21 cellular contexts compared by ENCODE assay signal in genomic region chr17:57515662-57516211, GRCh38.
A peak's percentile ranks its signal among the peaks of the same experiment; 100 is the strongest.
DNase-seq lines count a peak whose midpoint lies in the region; ATAC-seq and TF ChIP-seq lines count a peak whose summit lies in the region.
"Had no signal": no experiment of that assay in that cellular context is flagged by ENCODE, and none has a peak within 500 bp of the region (broad histone marks: within the 10 kb centered on the region; RNA-seq: fewer than 3 reads in every experiment).

No MANE protein-coding gene starts in this region.

- H3K9me3 Mint-ChIP-seq in HFFc6 (no peaks in the 10 kb centered on the region), glutamatergic neuron (ENCODE audit: unreplicated experiment) (peaks cover 27% of the 10 kb centered on the region)
- H3K9me3 Mint-ChIP-seq: stimulated activated memory B cell treated with anti-CD40 and anti-IgM and Interleukin-4, amounts not matched to agents 10 μg/mL and 1 μg/mL and 100 μg/mL, for 72 hours; T-cell had no signal

- DNase-seq in HFFc6, result no peak
- no peak for DNase-seq in glutamatergic neuron
- DNase-seq in OCI-M2 (lab: John Stamatoyannopoulos, UW; ENCODE audit: unreplicated experiment), result no peak
- DNase-seq in activated T-cell treated with anti-CD3 and anti-CD28 coated beads, Interleukin-2, amount 50 U/mL, for 1 hour, result no peak
- DNase-seq: activated CD4-positive, alpha-beta T cell treated with anti-CD3 and anti-CD28 coated beads for 48 hours; activated gamma-delta T cell treated with Interleukin-2 at 50 U/mL for 16 hours; central memory CD4-positive, alpha-beta T cell; effector CD4-positive, alpha-beta T cell; esophagus squamous epithelium; head of caudate nucleus; MG63; NCI-H146; NCI-H345; T-cell; testis had no signal

- H3K4me1 Mint-ChIP-seq in HFFc6 (ENCODE audit: low read depth) (peaks cover 57% of the 10 kb centered on the region), glutamatergic neuron (ENCODE audit: low read depth, unreplicated experiment) (peaks cover 71% of the 10 kb centered on the region)
- H3K4me1 Mint-ChIP-seq: stimulated activated memory B cell treated with anti-CD40 and anti-IgM and Interleukin-4, amounts not matched to agents 10 μg/mL and 1 μg/mL and 100 μg/mL, for 72 hours had no signal

- no peak overlapping the region for H3K27ac Mint-ChIP-seq in HFFc6
- H3K27ac Mint-ChIP-seq in glutamatergic neuron (ENCODE audit: unreplicated experiment), result peak overlapping the region; percentile 99
- H3K27ac Mint-ChIP-seq: stimulated activated memory B cell treated with anti-CD40 and anti-IgM and Interleukin-4, amounts not matched to agents 10 μg/mL and 1 μg/mL and 100 μg/mL, for 72 hours; T-cell had no signal

- H3K4me3 ChIP-seq in BLaER1, result no peak overlapping the region
- H3K4me3 ChIP-seq: esophagus squamous epithelium, MG63, testis had no signal

- H3K4me2 ChIP-seq in BLaER1, result peak overlapping the region; percentile 81

- no peaks in the 10 kb centered on the region for H3K36me3 Mint-ChIP-seq in HFFc6 (ENCODE audit: low read depth)
- no peaks in the 10 kb centered on the region for H3K36me3 Mint-ChIP-seq in glutamatergic neuron (ENCODE audit: unreplicated experiment)

- H3K27me3 ChIP-seq in BLaER1, result no peaks in the 10 kb centered on the region
- H3K27me3 ChIP-seq: esophagus squamous epithelium, MG63, neutrophil, testis had no signal

- H3K4me3 Mint-ChIP-seq in HFFc6, result no peak overlapping the region
- no peak overlapping the region for H3K4me3 Mint-ChIP-seq in glutamatergic neuron (ENCODE audit: unreplicated experiment)
- H3K4me3 Mint-ChIP-seq: stimulated activated memory B cell treated with anti-CD40 and anti-IgM and Interleukin-4, amounts not matched to agents 10 μg/mL and 1 μg/mL and 100 μg/mL, for 72 hours; T-cell had no signal

- ATAC-seq in SK-N-SH treated with all-trans-retinoic acid at 6 μM for 48 hours, result peak; percentile 35; the same call in 1 of the 3 replicates
- no peak for ATAC-seq in HG02642 (IDR thresholded peaks at IDR 0.05; ENCODE audit: poor library complexity, unreplicated experiment)
- no peak for ATAC-seq in GM21723 (IDR thresholded peaks at IDR 0.05; ENCODE audit: unreplicated experiment)
- ATAC-seq: stimulated activated memory B cell treated with anti-CD40 and anti-IgM and Interleukin-4, amounts not matched to agents 10 μg/mL and 1 μg/mL and 100 μg/mL, for 72 hours; T-cell had no signal

- H3K9ac ChIP-seq in BLaER1, result peak overlapping the region; percentile 76; the same call in 1 of the 2 replicates

- H3K4me1 ChIP-seq in BLaER1, result peaks cover 100% of the 10 kb centered on the region

- peaks cover 43% of the 10 kb centered on the region for H3K36me3 ChIP-seq in BLaER1
- H3K36me3 ChIP-seq: esophagus squamous epithelium, MG63, neutrophil had no signal

- peak overlapping the region; percentile 93 for H3K27ac ChIP-seq in BLaER1
- H3K27ac ChIP-seq: esophagus squamous epithelium, neutrophil, testis had no signal

- peaks cover 6% of the 10 kb centered on the region; the same call in 1 of the 2 replicates for H4K20me1 ChIP-seq in BLaER1

- H3K9me3 ChIP-seq in BLaER1, result no peaks in the 10 kb centered on the region; the same call in 1 of the 2 replicates
- H3K9me3 ChIP-seq: esophagus squamous epithelium, MG63, neutrophil, testis had no signal

- H3K27me3 Mint-ChIP-seq in HFFc6 (ENCODE audit: insufficient read depth) (no peaks in the 10 kb centered on the region), glutamatergic neuron (ENCODE audit: unreplicated experiment) (peaks cover 17% of the 10 kb centered on the region)
- H3K27me3 Mint-ChIP-seq: stimulated activated memory B cell treated with anti-CD40 and anti-IgM and Interleukin-4, amounts not matched to agents 10 μg/mL and 1 μg/mL and 100 μg/mL, for 72 hours; T-cell had no signal

- peak; percentile 70 for TF ChIP-seq CTCF in HFFc6 (IDR thresholded peaks at IDR 0.05)
- no peak for TF ChIP-seq CTCF in glutamatergic neuron (IDR thresholded peaks at IDR 0.05; ENCODE audit: partially characterized antibody, unreplicated experiment)

TF ChIP-seq in SK-N-SH treated with all-trans-retinoic acid at 6 μM for 48 hours, 23 proteins besides CTCF, POLR2A, EP300 and RAD21:
- TF ChIP-seq CSDC2 (CRISPR knock-in tag; IDR thresholded peaks at IDR 0.05) (no peak), PATZ1 (CRISPR knock-in tag; IDR thresholded peaks at IDR 0.05; ENCODE audit: borderline replicate concordance) (no peak), ZFP3 (CRISPR knock-in tag; IDR thresholded peaks at IDR 0.05) (no peak)
TF ChIP-seq in SK-N-SH treated with all-trans-retinoic acid at 6 μM for 48 hours: peak in this region for 0.
